8 cellular contexts compared by ENCODE assay signal in genomic region chr2:169877406-169877805, GRCh38. TPM values are rescaled to one million over a fixed set of nuclear protein-coding genes. Genes with fewer than 3 reads are reported as not detected.
DNase-seq lines count a peak whose midpoint lies in the region; ATAC-seq and TF ChIP-seq lines count a peak whose summit lies in the region.

No MANE protein-coding gene starts in this region.

- BruUV-seq in MCF 10A (replicated peaks; lab: Mats Ljungman, UMichigan) (no TSS peak), Panc1 (replicated peaks; lab: Mats Ljungman, UMichigan) (no TSS peak)

- peaks cover 27% of the 10 kb centered on the region for H3K36me3 Mint-ChIP-seq in MCF 10A (ENCODE audit: insufficient read depth, unreplicated experiment)
- H3K36me3 Mint-ChIP-seq in activated CD4-positive, alpha-beta T cell treated with anti-CD3 and anti-CD28 coated beads, Interleukin-2, amount 10 ng/mL, durations not matched to agents 24 days and 14 days (ENCODE audit: low read depth), result peaks cover 9% of the 10 kb centered on the region

- H3K4me3 Mint-ChIP-seq in MCF 10A (ENCODE audit: unreplicated experiment), result no peak overlapping the region
- H3K4me3 Mint-ChIP-seq in activated CD4-positive, alpha-beta T cell treated with anti-CD3 and anti-CD28 coated beads, Interleukin-2, amount 10 ng/mL, durations not matched to agents 24 days and 14 days, result no peak overlapping the region

- TF ChIP-seq POLR2A in breast epithelium (IDR thresholded peaks at IDR 0.05), result no peak

- no peaks in the 10 kb centered on the region for H3K9me3 ChIP-seq in breast epithelium
- H3K9me3 ChIP-seq in Panc1 (ENCODE audit: control insufficient read depth, insufficient read depth, low read depth, low read length), result no peaks in the 10 kb centered on the region
- no peaks in the 10 kb centered on the region for H3K9me3 ChIP-seq in thoracic aorta

- no peaks in the 10 kb centered on the region for H3K4me1 Mint-ChIP-seq in MCF 10A (ENCODE audit: insufficient read depth, unreplicated experiment)
- no peaks in the 10 kb centered on the region for H3K4me1 Mint-ChIP-seq in activated CD4-positive, alpha-beta T cell treated with anti-CD3 and anti-CD28 coated beads, Interleukin-2, amount 10 ng/mL, durations not matched to agents 24 days and 14 days

- intact Hi-C loops in MCF 10A (cut with micrococcal nuclease) (loop anchor here (1.0 kb wide), 2 partner anchors 53 to 349 kb away; partner anchors contain the start of gene METTL5), breast epithelium (cut with DNase I; ENCODE audit: low total_unique reads) (no loop called here), Panc1 (cut with micrococcal nuclease; ENCODE audit: unreplicated experiment) (loop anchor here (5.0 kb wide), 1 partner anchor 50 kb away; the partner anchor contains the start of gene UBR3)
- intact Hi-C loops in activated CD4-positive, alpha-beta T cell treated with anti-CD3 and anti-CD28 coated beads, Interleukin-2, amount 10 ng/mL, durations not matched to agents 24 days and 14 days (cut with micrococcal nuclease), result loop anchor here (1.0 kb wide), 1 partner anchor 52 kb away; no protein-coding TSS in a partner anchor

- ATAC-seq in Panc1, result no peak
- ATAC-seq in thoracic aorta (ENCODE audit: insufficient number of reproducible peaks, low FRiP score, low read depth), result no peak

- TF ChIP-seq CTCF in MCF 10A (IDR thresholded peaks at IDR 0.05; ENCODE audit: unreplicated experiment), result peak; percentile 30
- TF ChIP-seq CTCF in breast epithelium (IDR thresholded peaks at IDR 0.05), result no peak
- TF ChIP-seq CTCF in Panc1 (IDR thresholded peaks at IDR 0.05), result peak; percentile 28; the same call in 1 of the 2 replicates
- TF ChIP-seq CTCF in fibroblast of pulmonary artery (IDR thresholded peaks at IDR 0.05; ENCODE audit: low read length, missing control alignments), result peak; percentile 42
- peak; percentile 21 for TF ChIP-seq CTCF in thoracic aorta (IDR thresholded peaks at IDR 0.05)

- H3K36me3 ChIP-seq in breast epithelium (no peaks in the 10 kb centered on the region), Panc1 (ENCODE audit: control insufficient read depth, insufficient read depth, low read length) (no peaks in the 10 kb centered on the region; the same call in 1 of the 2 replicates), thoracic aorta (peaks cover 6% of the 10 kb centered on the region)

- DNase-seq in MCF 10A (ENCODE audit: unreplicated experiment) (peak; percentile 18), breast epithelium (ENCODE audit: low spot score in 2 of 2) (no peak), Panc1 (ENCODE audit: low read depth, low spot score) (no peak), fibroblast of pulmonary artery (ENCODE audit: low read depth) (peak; percentile 60), thoracic aorta (ENCODE audit: low spot score) (no peak), NK-92 (lab: John Stamatoyannopoulos, UW; ENCODE audit: unreplicated experiment) (no peak), NCI-H2107 (lab: John Stamatoyannopoulos, UW) (no peak)
- DNase-seq in activated CD4-positive, alpha-beta T cell treated with anti-CD3 and anti-CD28 coated beads, Interleukin-2, amount 10 ng/mL, durations not matched to agents 24 days and 14 days, result no peak

- H3K4me3 ChIP-seq in breast epithelium (no peak overlapping the region), Panc1 (ENCODE audit: low read depth in 2 of 2, low read length in 2 of 2) (no peak overlapping the region), fibroblast of pulmonary artery (replicated peaks; ENCODE audit: low read depth, low read length) (no peak overlapping the region), thoracic aorta (no peak overlapping the region)

- no peaks in the 10 kb centered on the region for H3K9me3 Mint-ChIP-seq in MCF 10A (ENCODE audit: unreplicated experiment)
- H3K9me3 Mint-ChIP-seq in activated CD4-positive, alpha-beta T cell treated with anti-CD3 and anti-CD28 coated beads, Interleukin-2, amount 10 ng/mL, durations not matched to agents 24 days and 14 days, result no peaks in the 10 kb centered on the region

- H3K27ac ChIP-seq in breast epithelium, result no peak overlapping the region
- H3K27ac ChIP-seq in Panc1 (ENCODE audit: low read length), result no peak overlapping the region
- no peak overlapping the region for H3K27ac ChIP-seq in thoracic aorta

- H3K4me1 ChIP-seq in breast epithelium, result no peaks in the 10 kb centered on the region
- H3K4me1 ChIP-seq in Panc1 (ENCODE audit: control insufficient read depth, insufficient read depth, low read length), result no peaks in the 10 kb centered on the region
- no peaks in the 10 kb centered on the region for H3K4me1 ChIP-seq in thoracic aorta (ENCODE audit: control insufficient read depth in 1 of 2, low read depth in 2 of 2)

- no peak overlapping the region for H3K27ac Mint-ChIP-seq in MCF 10A (ENCODE audit: low read depth, unreplicated experiment)
- no peak overlapping the region for H3K27ac Mint-ChIP-seq in activated CD4-positive, alpha-beta T cell treated with anti-CD3 and anti-CD28 coated beads, Interleukin-2, amount 10 ng/mL, durations not matched to agents 24 days and 14 days

- POLR2A ChIA-PET in MCF 10A (lab: Yijun Ruan, JAX), result interaction anchor here (0.5 to 1.3 kb wide), 3 partner anchors 23 to 54 kb away, joined by 3 to 9 read pairs (median 3); partner anchors contain the start of gene METTL5
- POLR2A ChIA-PET in Panc1 (lab: Charles Lee), result no interaction called here

- in situ Hi-C loops in Panc1 (cut with HindIII; ENCODE audit: low pct_unique_long_range_greater_than_20kb, low sequenced_read_pairs), result no loop called here

- CTCF ChIA-PET in MCF 10A (lab: Yijun Ruan, JAX), result interaction anchor here (0.5 to 2.4 kb wide), 11 partner anchors 11 to 504 kb away, joined by 3 to 15 read pairs (median 4); partner anchors contain the start of genes METTL5 and UBR3
- CTCF ChIA-PET in Panc1 (lab: Charles Lee), result interaction anchor here (0.5 to 2.1 kb wide), 3 partner anchors 48 to 53 kb away, joined by 4 to 13 read pairs (median 6); partner anchors contain the start of genes METTL5 and UBR3

- H3K27me3 Mint-ChIP-seq in MCF 10A (ENCODE audit: insufficient read depth, unreplicated experiment), result no peaks in the 10 kb centered on the region
- H3K27me3 Mint-ChIP-seq in activated CD4-positive, alpha-beta T cell treated with anti-CD3 and anti-CD28 coated beads, Interleukin-2, amount 10 ng/mL, durations not matched to agents 24 days and 14 days, result no peaks in the 10 kb centered on the region

- H3K27me3 ChIP-seq in breast epithelium (no peaks in the 10 kb centered on the region), Panc1 (ENCODE audit: control insufficient read depth, insufficient read depth, low read length) (no peaks in the 10 kb centered on the region), thoracic aorta (replicated peaks; ENCODE audit: insufficient read depth) (no peaks in the 10 kb centered on the region)

RNA-seq across cellular contexts. Expression of gene UBR3, which starts 50.2 kb away (rescaled TPM):
- total RNA-seq in MCF 10A (2022), result 28.7 and 30.0 TPM in 2 replicates
- total RNA-seq in breast epithelium, result 100 to 1,000 TPM in 2 of 3 donors, 10 to 100 TPM in 1; 75.7 to 110 (median 108) TPM
- total RNA-seq in Panc1 (2021; ENCODE audit: unreplicated experiment), result 27.9 TPM
- 6.3 TPM for polyA plus RNA-seq in Panc1 (2012; ENCODE audit: insufficient read length)
- 10 to 100 TPM; 62.1 to 98.6 TPM for total RNA-seq in thoracic aorta
- total RNA-seq in activated CD4-positive, alpha-beta T cell treated with anti-CD3 and anti-CD28 coated beads, Interleukin-2, amount 10 ng/mL, durations not matched to agents 24 days and 14 days, result 25.8 and 26.0 TPM in 2 replicates

RNA-seq across cellular contexts. Expression of gene METTL5, which starts 52.7 kb away (rescaled TPM):
- total RNA-seq in MCF 10A (2022) (68.0 and 109 TPM in 2 replicates), breast epithelium (10 to 100 TPM; 43.6 to 75.2 (median 52.7) TPM), Panc1 (2021; ENCODE audit: unreplicated experiment) (81.4 TPM), thoracic aorta (10 to 100 TPM; 25.3 to 73.5 TPM)
- polyA plus RNA-seq in Panc1 (2012; ENCODE audit: insufficient read length), result 58.1 TPM
- total RNA-seq in activated CD4-positive, alpha-beta T cell treated with anti-CD3 and anti-CD28 coated beads, Interleukin-2, amount 10 ng/mL, durations not matched to agents 24 days and 14 days, result 99.7 and 102 TPM in 2 replicates

Comparison
In these comparisons a context has a peak if more than half of its experiments do, and no peak if none do; other contexts are left out.
1. DNase-seq: peak in MCF 10A (single experiment) and fibroblast of pulmonary artery (single experiment); none in breast epithelium (0 of 2), Panc1 (single experiment), thoracic aorta (single experiment), NK-92 (single experiment), NCI-H2107 (single experiment) and activated CD4-positive, alpha-beta T cell treated with anti-CD3 and anti-CD28 coated beads, Interleukin-2, amount 10 ng/mL, durations not matched to agents 24 days and 14 days (single experiment).
2. CTCF ChIP-seq: peak in MCF 10A (single experiment), Panc1 (single experiment), fibroblast of pulmonary artery (single experiment) and thoracic aorta (single experiment); none in breast epithelium (0 of 3).